In genomic region chr1:205612104-205612503, GRCh38 we compare ENCODE assay signal across 19 cellular contexts.
"Had no signal": no experiment of that assay in that cellular context is flagged by ENCODE, and none has a peak within 500 bp of the region (broad histone marks: within the 10 kb centered on the region; RNA-seq: fewer than 3 reads in every experiment).

No MANE protein-coding gene starts in this region.

- H3K27ac Mint-ChIP-seq: type B pancreatic cell had no signal

- H3K27ac ChIP-seq: gastrocnemius medialis, lower lobe of right lung, ovary, testis, tibial artery had no signal

- H3K9me3 ChIP-seq: gastrocnemius medialis, lower lobe of right lung, ovary, testis, tibial artery had no signal

- H3K27me3 Mint-ChIP-seq: type B pancreatic cell had no signal

- H3K27me3 ChIP-seq: gastrocnemius medialis, ovary, testis, tibial artery had no signal

- H3K4me3 ChIP-seq: gastrocnemius medialis, lower lobe of right lung, ovary, testis, tibial artery had no signal

- FAIRE-seq: keratinocyte had no signal

- ATAC-seq: gastrocnemius medialis; left ventricle myocardium superior; lower lobe of right lung; natural killer cell; sciatic nerve; stimulated activated effector memory CD8-positive, alpha-beta T cell treated with anti-CD3 and anti-CD28 coated beads, Interleukin-12 subunit alpha, Interleukin-12 subunit beta, amount 100 ng/mL, for 72 hours; stimulated activated naive CD8-positive, alpha-beta T cell treated with anti-CD3 and anti-CD28 coated beads, Interleukin-15, Interleukin-2, amounts not matched to agents 100 U/mL and 50 U/mL, for 24 hours had no signal

- H3K9me3 Mint-ChIP-seq: natural killer cell; stimulated activated effector memory CD8-positive, alpha-beta T cell treated with anti-CD3 and anti-CD28 coated beads, Interleukin-12 subunit alpha, Interleukin-12 subunit beta, amount 100 ng/mL, for 72 hours; type B pancreatic cell had no signal

- H3K4me1 ChIP-seq: testis had no signal

- DNase-seq: cortex of kidney; gastrocnemius medialis; head of caudate nucleus; left ventricle myocardium superior; lower lobe of right lung; natural killer cell; occipital lobe; ovary; posterior cingulate gyrus; stimulated activated CD4-positive, alpha-beta T cell treated with anti-CD3 and anti-CD28 coated beads, Interleukin-2, amount 100 ng/mL, for 24 hours; stimulated activated CD4-positive, alpha-beta T cell treated with anti-CD3 and anti-CD28 coated beads, Interleukin-4, amount 100 ng/mL, for 24 hours; stimulated activated naive CD8-positive, alpha-beta T cell treated with anti-CD3 and anti-CD28 coated beads, Interleukin-15, Interleukin-2, amounts not matched to agents 100 U/mL and 50 U/mL, for 24 hours; substantia nigra; testis; tibial artery had no signal

- H3K36me3 ChIP-seq: ovary had no signal

- H3K4me3 Mint-ChIP-seq: natural killer cell; stimulated activated effector memory CD8-positive, alpha-beta T cell treated with anti-CD3 and anti-CD28 coated beads, Interleukin-12 subunit alpha, Interleukin-12 subunit beta, amount 100 ng/mL, for 72 hours; type B pancreatic cell had no signal
